In genomic region chr5:74617203-74617602, GRCh38 we compare ENCODE assay signal across 16 cellular contexts. TPM values are rescaled to one million over a fixed set of nuclear protein-coding genes. Genes with fewer than 3 reads are reported as not detected.
DNase-seq lines count a peak whose midpoint lies in the region; ATAC-seq and TF ChIP-seq lines count a peak whose summit lies in the region.
"Had no signal": no experiment of that assay in that cellular context is flagged by ENCODE, and none has a peak within 500 bp of the region (broad histone marks: within the 10 kb centered on the region; RNA-seq: fewer than 3 reads in every experiment).

No MANE protein-coding gene starts in this region.

- H3K9me2 ChIP-seq in hepatocyte (replicated peaks; ENCODE audit: insufficient read depth), result no peaks in the 10 kb centered on the region

- intact Hi-C loops in Caco-2 (cut with micrococcal nuclease; ENCODE audit: unreplicated experiment), result loop anchor here (1.0 kb wide), 2 partner anchors 15 to 36 kb away; no protein-coding TSS in a partner anchor
- intact Hi-C loops in right lobe of liver (cut with DNase I), result no loop called here
- intact Hi-C loops in natural killer cell (cut with micrococcal nuclease), result no loop called here

- peaks cover 2% of the 10 kb centered on the region; the same call in 1 of the 2 replicates for H3K36me3 ChIP-seq in Caco-2 (ENCODE audit: control insufficient read depth, insufficient read depth, low read length)
- no peaks in the 10 kb centered on the region for H3K36me3 ChIP-seq in hepatocyte (replicated peaks; ENCODE audit: insufficient read depth, low read depth)
- no peaks in the 10 kb centered on the region for H3K36me3 ChIP-seq in right lobe of liver

- CTCF ChIA-PET in Caco-2 (lab: Charles Lee), result no interaction called here

- POLR2A ChIA-PET in Caco-2 (lab: Charles Lee), result interaction anchor here (1.0 to 1.6 kb wide), 2 partner anchors 16 to 23 kb away, joined by 4 to 13 read pairs; partner anchors contain the start of gene ENC1

- H3K79me2 ChIP-seq in hepatocyte, result no peaks in the 10 kb centered on the region

- H3K9me3 ChIP-seq in Caco-2 (no peaks in the 10 kb centered on the region), hepatocyte (ENCODE audit: low read depth) (no peaks in the 10 kb centered on the region), right lobe of liver (no peaks in the 10 kb centered on the region)

- BruUV-seq in Caco-2 (replicated peaks; lab: Mats Ljungman, UMichigan), result no TSS peak

- ATAC-seq in right lobe of liver, result peak in 3 of 4 donors; percentile 17 to 62 (median 53)
- no peak for ATAC-seq in natural killer cell
- ATAC-seq: CD8-positive, alpha-beta T cell had no signal

- H3K27me3 Mint-ChIP-seq in Caco-2 (ENCODE audit: insufficient read depth, unreplicated experiment) (no peaks in the 10 kb centered on the region), natural killer cell (ENCODE audit: low read depth in 2 of 2) (peaks cover 0 to 9% of the 10 kb centered on the region in 2 donors)

- no peak overlapping the region for H3K4me3 Mint-ChIP-seq in Caco-2 (ENCODE audit: unreplicated experiment)
- no peak overlapping the region for H3K4me3 Mint-ChIP-seq in natural killer cell
- H3K4me3 Mint-ChIP-seq: CD14-positive monocyte; CD8-positive, alpha-beta T cell; HFFc6 had no signal

- no peaks in the 10 kb centered on the region for H3K27me3 ChIP-seq in Caco-2 (replicated peaks; ENCODE audit: control insufficient read depth, insufficient read depth, low read length)
- H3K27me3 ChIP-seq in hepatocyte, result no peaks in the 10 kb centered on the region
- no peaks in the 10 kb centered on the region for H3K27me3 ChIP-seq in right lobe of liver

- DNase-seq in Caco-2, result peak in 1 of 2 experiments; percentile 36
- peak; percentile 66 for DNase-seq in NCI-H2227 treated with DMSO at 0.1 percent for 48 hours (lab: John Stamatoyannopoulos, UW)
- DNase-seq in hepatocyte (ENCODE audit: low spot score), result no peak
- no peak for DNase-seq in right lobe of liver
- DNase-seq in retina, result no peak
- no peak for DNase-seq in natural killer cell
- DNase-seq in inferior parietal cortex (ENCODE audit: extremely low spot score), result no peak
- DNase-seq in NCI-H2081 (lab: John Stamatoyannopoulos, UW), result no peak
- DNase-seq: CD8-positive, alpha-beta T cell; COR-L47; DND-41; GDM1; HCEC 1CT; HFFc6 had no signal

- peak overlapping the region; percentile 77 for H3K27ac ChIP-seq in hepatocyte
- H3K27ac ChIP-seq in right lobe of liver, result no peak overlapping the region
- H3K27ac ChIP-seq: 22Rv1 had no signal

- TF ChIP-seq POLR2A in right lobe of liver (IDR thresholded peaks at IDR 0.05), result no peak

- WGBS in hepatocyte (ENCODE audit: low lambda C conversion rate, missing lambda C conversion rate), result 28% methylated on average over 3 of the region's 3 CpGs
- WGBS in right lobe of liver (ENCODE audit: insufficient coverage, low coverage, low lambda C conversion rate, missing lambda C conversion rate), result 29% methylated on average over 3 of the region's 3 CpGs

- peak overlapping the region; percentile 71 for H3K27ac Mint-ChIP-seq in Caco-2 (ENCODE audit: unreplicated experiment)
- no peak overlapping the region for H3K27ac Mint-ChIP-seq in natural killer cell
- H3K27ac Mint-ChIP-seq: CD8-positive, alpha-beta T cell; HFFc6 had no signal

- H3K9me3 Mint-ChIP-seq in Caco-2 (ENCODE audit: unreplicated experiment) (no peaks in the 10 kb centered on the region), natural killer cell (no peaks in the 10 kb centered on the region)
- H3K9me3 Mint-ChIP-seq: CD14-positive monocyte; CD8-positive, alpha-beta T cell; HFFc6 had no signal

- H2AFZ ChIP-seq in hepatocyte, result no peak overlapping the region

- TF ChIP-seq CTCF in Caco-2 (IDR thresholded peaks at IDR 0.05; ENCODE audit: insufficient read depth in 1 of 2, low read depth in 1 of 2, low read length in 1 of 2, severe bottlenecking in 1 of 2, unreplicated experiment in 1 of 2) (no peak), hepatocyte (IDR thresholded peaks at IDR 0.05; ENCODE audit: poor library complexity) (no peak), right lobe of liver (IDR thresholded peaks at IDR 0.05) (no peak), natural killer cell (IDR thresholded peaks at IDR 0.05) (no peak)

- H3K4me3 ChIP-seq in Caco-2 (ENCODE audit: low read depth, low read length) (no peak overlapping the region), hepatocyte (no peak overlapping the region), right lobe of liver (no peak overlapping the region)

- no peaks in the 10 kb centered on the region for H3K36me3 Mint-ChIP-seq in Caco-2 (ENCODE audit: insufficient read depth, unreplicated experiment)
- H3K36me3 Mint-ChIP-seq in natural killer cell, result no peaks in the 10 kb centered on the region
- H3K36me3 Mint-ChIP-seq: CD14-positive monocyte; CD8-positive, alpha-beta T cell had no signal

- H3K4me1 ChIP-seq in Caco-2, result peaks cover 33% of the 10 kb centered on the region
- peaks cover 6% of the 10 kb centered on the region for H3K4me1 ChIP-seq in hepatocyte (ENCODE audit: insufficient read depth)
- peaks cover 0 to 8% (median 0%) of the 10 kb centered on the region in 4 donors for H3K4me1 ChIP-seq in right lobe of liver

- peaks cover 37% of the 10 kb centered on the region for H3K4me1 Mint-ChIP-seq in Caco-2 (ENCODE audit: low read depth, unreplicated experiment)
- peaks cover 4 to 9% of the 10 kb centered on the region in 2 donors for H3K4me1 Mint-ChIP-seq in natural killer cell

- H3K4me2 ChIP-seq in hepatocyte, result peak overlapping the region; percentile 20

- H4K20me1 ChIP-seq in hepatocyte (ENCODE audit: insufficient read depth, poor library complexity, severe bottlenecking), result no peaks in the 10 kb centered on the region

RNA-seq across cellular contexts. Expression of gene ENC1, which starts 23.3 kb away (rescaled TPM):
- total RNA-seq in Caco-2 (2022) (92.7 and 106 TPM in 2 replicates), hepatocyte (150 and 151 TPM in 2 replicates), right lobe of liver (1 to 10 TPM; 4.5 to 6.8 (median 5.5) TPM), natural killer cell (100 to 1,000 TPM in 1 of 3 donors, 10 to 100 TPM in 2; 89.6 to 133 (median 99.3) TPM)
- 35.9 and 58.8 TPM in 2 replicates for polyA plus RNA-seq in hepatocyte

Comparison
In these comparisons a context has a peak if more than half of its experiments do, and no peak if none do; other contexts are left out.
1. ATAC-seq: peak in right lobe of liver (3 of 4); none in natural killer cell (0 of 3).
2. RNA of gene ENC1, which starts 23.3 kb away (total RNA-seq): 150 to 151 TPM in hepatocyte, 89.6 to 133 TPM in natural killer cell and 92.7 to 106 TPM in Caco-2; 4.5 to 6.8 TPM in right lobe of liver; every median in the first group is over 10 times any median in the second.